Comparison of ENCODE assay signal across 8 cellular contexts in genomic region chr17:50421308-50422031, GRCh38.
DNase-seq lines count a peak whose midpoint lies in the region; ATAC-seq and TF ChIP-seq lines count a peak whose summit lies in the region.

No MANE protein-coding gene starts in this region.

- H3K4me3 ChIP-seq in brain microvascular endothelial cell (ENCODE audit: low read depth, low read length) = peak overlapping the region; percentile 9
- H3K4me3 ChIP-seq in muscle layer of duodenum (ENCODE audit: low read depth in 1 of 2, low read length in 2 of 2) = peak overlapping the region in 1 of 2 donors; percentile 43

- no peaks in the 10 kb centered on the region for H3K9me3 ChIP-seq in muscle layer of duodenum (ENCODE audit: control insufficient read depth in 1 of 2, low read length in 2 of 2)

- H3K27ac ChIP-seq in brain microvascular endothelial cell (peak overlapping the region; percentile 25), muscle layer of duodenum (ENCODE audit: low read length) (peak overlapping the region; percentile 80)

- in situ Hi-C loops in brain microvascular endothelial cell (cut with HindIII; ENCODE audit: low pct_ligation_motif_present, low sequenced_read_pairs) = no loop called here

- H3K36me3 ChIP-seq in brain microvascular endothelial cell (replicated peaks) (no peaks in the 10 kb centered on the region), muscle layer of duodenum (ENCODE audit: control insufficient read depth in 1 of 2, insufficient read depth in 2 of 2, low read length in 2 of 2) (no peaks in the 10 kb centered on the region)

- DNase-seq in CD1c-positive myeloid dendritic cell (ENCODE audit: extremely low spot score) = peak; percentile 72
- peak; percentile 65 to 68 for DNase-seq in Kasumi-1 (lab: John Stamatoyannopoulos, UW)
- DNase-seq in brain microvascular endothelial cell = no peak
- no peak for DNase-seq in D341Med (ENCODE audit: low spot score)
- no peak for DNase-seq in NCI-H128 (lab: John Stamatoyannopoulos, UW; ENCODE audit: unreplicated experiment)

- H3K27me3 ChIP-seq in brain microvascular endothelial cell (replicated peaks) = no peaks in the 10 kb centered on the region
- H3K27me3 ChIP-seq in muscle layer of duodenum (ENCODE audit: low read depth, low read length) = no peaks in the 10 kb centered on the region

- H3K4me1 ChIP-seq in muscle layer of duodenum (ENCODE audit: control insufficient read depth in 1 of 2, insufficient read depth in 2 of 2, low read length in 2 of 2) = peaks cover 13 to 14% of the 10 kb centered on the region in 2 donors

- TF ChIP-seq CTCF in brain microvascular endothelial cell (IDR thresholded peaks at IDR 0.05; ENCODE audit: low read depth, low read length, missing control alignments) = no peak

- ATAC-seq in GM21360 (IDR thresholded peaks at IDR 0.05; ENCODE audit: unreplicated experiment) (no peak), GM19452 (IDR thresholded peaks at IDR 0.05; ENCODE audit: unreplicated experiment) (no peak)

Comparison
In these comparisons a context has a peak if more than half of its experiments do, and no peak if none do; other contexts are left out.
1. DNase-seq: peak in CD1c-positive myeloid dendritic cell (single experiment) and Kasumi-1 (2 of 2); none in brain microvascular endothelial cell (single experiment), D341Med (single experiment) and NCI-H128 (single experiment).